3 cellular contexts compared by ENCODE assay signal in genomic region chr3:160240719-160241118, GRCh38. TPM values are rescaled to one million over a fixed set of nuclear protein-coding genes. Genes with fewer than 3 reads are reported as not detected.
"Had no signal": no experiment of that assay in that cellular context is flagged by ENCODE, and none has a peak within 500 bp of the region (broad histone marks: within the 10 kb centered on the region; RNA-seq: fewer than 3 reads in every experiment).

No MANE protein-coding gene starts in this region.

RNA-seq across cellular contexts. Expression of gene C3orf80, which starts 15.5 kb away (rescaled TPM):
- total RNA-seq: activated CD8-positive, alpha-beta T cell treated with anti-CD3 and anti-CD28 coated beads, Interleukin-2, amount 10 ng/mL, durations not matched to agents 7 days and 5 days; activated naive CD8-positive, alpha-beta T cell treated with anti-CD3 and anti-CD28 coated beads, Interleukin-2, amount 10 ng/mL, durations not matched to agents 7 days and 5 days; Right ventricle myocardium superior had no signal
